1 cellular context compared by ENCODE assay signal in the genomic region with DNA sequence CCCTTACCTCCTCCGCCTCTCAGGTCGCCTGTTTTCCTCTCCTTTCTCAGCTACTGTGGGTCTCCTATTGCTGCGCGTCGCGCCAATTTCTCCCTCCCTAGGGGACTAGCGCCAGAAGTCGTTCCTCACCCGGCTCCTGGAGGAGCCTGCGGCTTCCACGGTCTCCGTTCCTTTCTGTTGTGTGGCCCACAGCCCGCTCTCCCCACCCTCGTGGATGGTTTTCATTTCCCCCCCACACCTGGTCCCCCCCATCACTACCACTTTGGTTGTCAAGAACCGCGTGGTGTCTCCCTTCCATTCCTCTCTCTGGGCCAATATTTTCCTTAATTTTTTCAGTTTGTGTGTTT.
TF ChIP-seq lines count a peak whose summit lies in the region.

No MANE protein-coding gene starts in this region.

TF ChIP-seq in GM12878, 131 proteins besides CTCF, POLR2A, EP300 and RAD21 (continued from another document):
- TF ChIP-seq, protein P1, sequence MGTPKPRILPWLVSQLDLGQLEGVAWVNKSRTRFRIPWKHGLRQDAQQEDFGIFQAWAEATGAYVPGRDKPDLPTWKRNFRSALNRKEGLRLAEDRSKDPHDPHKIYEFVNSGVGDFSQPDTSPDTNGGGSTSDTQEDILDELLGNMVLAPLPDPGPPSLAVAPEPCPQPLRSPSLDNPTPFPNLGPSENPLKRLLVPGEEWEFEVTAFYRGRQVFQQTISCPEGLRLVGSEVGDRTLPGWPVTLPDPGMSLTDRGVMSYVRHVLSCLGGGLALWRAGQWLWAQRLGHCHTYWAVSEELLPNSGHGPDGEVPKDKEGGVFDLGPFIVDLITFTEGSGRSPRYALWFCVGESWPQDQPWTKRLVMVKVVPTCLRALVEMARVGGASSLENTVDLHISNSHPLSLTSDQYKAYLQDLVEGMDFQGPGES (IDR thresholded peaks at IDR 0.05) = no peak
- no peak for TF ChIP-seq GABPA (IDR thresholded peaks at IDR 0.05; ENCODE audit: low read depth)
- TF ChIP-seq SIN3A (IDR thresholded peaks at IDR 0.05; ENCODE audit: low read depth, low read length) = peak; percentile 43; the same call in 1 of the 2 replicates
- 0 out of 2 replicates have a peak, but pooled peaks have one; percentile 14 for TF ChIP-seq ATF7 (IDR thresholded peaks at IDR 0.05; ENCODE audit: low read depth)
- peak; percentile 38 to 51; a peak in 2 of 4 replicates for TF ChIP-seq IKZF2 (IDR thresholded peaks at IDR 0.05)
- TF ChIP-seq ZNF24 (IDR thresholded peaks at IDR 0.05) = no peak
